Comparison of ENCODE assay signal across 1 cellular context in genomic region chr1:43946244-43947060, GRCh38.
TF ChIP-seq lines count a peak whose summit lies in the region.

TSS of gene IPO13 (plus strand) at chr1:43946950. CDS start at chr1:43947601, 651 bp downstream.

TF ChIP-seq in K562, 482 proteins besides CTCF, POLR2A, EP300 and RAD21 (continued from another document):
- TF ChIP-seq ZNF165 (CRISPR knock-in tag; IDR thresholded peaks at IDR 0.05; ENCODE audit: borderline replicate concordance): no peak
- peak; percentile 35; the same call in 1 of the 2 replicates for TF ChIP-seq CHD2 (IDR thresholded peaks at IDR 0.05; ENCODE audit: low read depth, low read length)
- no peak for TF ChIP-seq PRMT5 (CRISPR knock-in tag; IDR thresholded peaks at IDR 0.05)
- TF ChIP-seq ZNF696 (CRISPR knock-in tag; conservative IDR thresholded peaks at IDR 0.05): no peak
- TF ChIP-seq TEAD4 (IDR thresholded peaks at IDR 0.05; ENCODE audit: low read length): peak; percentile 56; the same call in 1 of the 2 replicates
- peak; percentile 94; the same call in 1 of the 2 replicates for TF ChIP-seq TEAD4 (CRISPR knock-in tag; IDR thresholded peaks at IDR 0.05; ENCODE audit: borderline replicate concordance)
- no peak for TF ChIP-seq MAFG (tag; conservative IDR thresholded peaks at IDR 0.05)
- 0 out of 2 replicates have a peak, but pooled peaks have one; percentile 65 for TF ChIP-seq ZEB2 (IDR thresholded peaks at IDR 0.05)
- TF ChIP-seq CHD4 (IDR thresholded peaks at IDR 0.05; ENCODE audit: insufficient read depth, insufficient replicate concordance, low read depth, low read length, poor library complexity, severe bottlenecking): peak; percentile 90
- TF ChIP-seq ZBTB43 (CRISPR knock-in tag; IDR thresholded peaks at IDR 0.05): no peak
- no peak for TF ChIP-seq ZNF830 (CRISPR knock-in tag; IDR thresholded peaks at IDR 0.05)
- no peak for TF ChIP-seq KAT8 (IDR thresholded peaks at IDR 0.05; ENCODE audit: low read depth)
- peak; percentile 85 for TF ChIP-seq CREM (IDR thresholded peaks at IDR 0.05; ENCODE audit: low read depth)
- no peak for TF ChIP-seq ZNF408 (CRISPR knock-in tag; IDR thresholded peaks at IDR 0.05; ENCODE audit: low read depth)
- no peak for TF ChIP-seq ZNF134 (CRISPR knock-in tag; conservative IDR thresholded peaks at IDR 0.05)
- TF ChIP-seq FOXK2 (conservative IDR thresholded peaks at IDR 0.05 in 1 of 2, IDR thresholded peaks at IDR 0.05 in 1 of 2; ENCODE audit: low read depth in 2 of 2): peak; percentile 88 to 91
- TF ChIP-seq MIER1 (IDR thresholded peaks at IDR 0.05; ENCODE audit: low read depth): peak; percentile 95
- peak; percentile 36 for TF ChIP-seq KAT2B (IDR thresholded peaks at IDR 0.05; ENCODE audit: low read depth, low read length)
- TF ChIP-seq ZNF24 (IDR thresholded peaks at IDR 0.05): no peak; the same call in 1 of the 2 replicates
- TF ChIP-seq ZSCAN32 (CRISPR knock-in tag; IDR thresholded peaks at IDR 0.05): no peak
- no peak for TF ChIP-seq CEBPG (CRISPR knock-in tag; IDR thresholded peaks at IDR 0.05)
- peak; percentile 25 to 83; a peak in 2 of 4 replicates for TF ChIP-seq CEBPG (tag; conservative IDR thresholded peaks at IDR 0.05 in 1 of 2, IDR thresholded peaks at IDR 0.05 in 1 of 2)
- TF ChIP-seq HDAC2 (IDR thresholded peaks at IDR 0.05): peak; percentile 89
